16 cellular contexts compared by ENCODE assay signal in genomic region chr12:14261861-14262260, GRCh38.
DNase-seq lines count a peak whose midpoint lies in the region; ATAC-seq and TF ChIP-seq lines count a peak whose summit lies in the region.
"Had no signal": no experiment of that assay in that cellular context is flagged by ENCODE, and none has a peak within 500 bp of the region (broad histone marks: within the 10 kb centered on the region; RNA-seq: fewer than 3 reads in every experiment).

No MANE protein-coding gene starts in this region.

- intact Hi-C loops in left ventricle myocardium inferior (cut with micrococcal nuclease) (no loop called here), right cardiac atrium (cut with DNase I) (loop anchor here in 2 of 4 donors (2.0 to 10.0 kb wide), 2 partner anchors 93 to 103 kb away; partner anchors contain the start of gene ATF7IP (in 1 of the 2)), upper lobe of right lung (cut with DNase I) (no loop called here)

- peak overlapping the region; percentile 88 to 98 (median 97) for H3K27ac Mint-ChIP-seq in nephron
- no peak overlapping the region for H3K27ac Mint-ChIP-seq in activated CD8-positive, alpha-beta T cell treated with anti-CD3 and anti-CD28 coated beads, Interleukin-2, amount 10 ng/mL, durations not matched to agents 7 days and 5 days

- CTCF ChIA-PET in activated CD8-positive, alpha-beta T cell treated with anti-CD3 and anti-CD28 coated beads, Interleukin-2, amount 10 ng/mL, durations not matched to agents 7 days and 5 days (lab: Charles Lee), result interaction anchor here (1.0 to 3.0 kb wide), 4 partner anchors 11 to 104 kb away, joined by 3 to 13 read pairs (median 4); partner anchors contain the start of gene ATF7IP

- 87% methylated on average over 2 of the region's 2 CpGs for WGBS in right cardiac atrium
- WGBS in ectodermal cell, 2 experiments, result 97 to 98% methylated on average over 2 of the region's 2 CpGs

- peaks cover 16% of the 10 kb centered on the region for H3K9me3 ChIP-seq in left ventricle myocardium inferior (replicated peaks)
- no peaks in the 10 kb centered on the region for H3K9me3 ChIP-seq in right cardiac atrium (ENCODE audit: control insufficient read depth, low read length)
- H3K9me3 ChIP-seq in ectodermal cell (ENCODE audit: control insufficient read depth, low read length), result no peaks in the 10 kb centered on the region
- no peaks in the 10 kb centered on the region for H3K9me3 ChIP-seq in upper lobe of right lung
- H3K9me3 ChIP-seq: body of pancreas, thoracic aorta had no signal

- H3K36me3 ChIP-seq in left ventricle myocardium inferior, result no peaks in the 10 kb centered on the region
- no peaks in the 10 kb centered on the region for H3K36me3 ChIP-seq in ectodermal cell (ENCODE audit: control insufficient read depth, insufficient read depth, low read length)
- no peaks in the 10 kb centered on the region for H3K36me3 ChIP-seq in upper lobe of right lung
- H3K36me3 ChIP-seq: SJSA1, thoracic aorta had no signal

- no peak overlapping the region for H3K4me3 Mint-ChIP-seq in nephron
- no peak overlapping the region for H3K4me3 Mint-ChIP-seq in activated CD8-positive, alpha-beta T cell treated with anti-CD3 and anti-CD28 coated beads, Interleukin-2, amount 10 ng/mL, durations not matched to agents 7 days and 5 days

- H3K4me1 ChIP-seq in left ventricle myocardium inferior (peaks cover 40% of the 10 kb centered on the region), right cardiac atrium (ENCODE audit: control insufficient read depth, insufficient read depth, low read length) (peaks cover 8% of the 10 kb centered on the region), ectodermal cell (ENCODE audit: control insufficient read depth, insufficient read depth, low read length) (peaks cover 6% of the 10 kb centered on the region), upper lobe of right lung (peaks cover 30% of the 10 kb centered on the region)

- DNase-seq in left ventricle myocardium inferior (no peak), right cardiac atrium (no peak), upper lobe of right lung (no peak), NCI-H510A (lab: John Stamatoyannopoulos, UW) (no peak)
- DNase-seq in activated CD8-positive, alpha-beta T cell treated with anti-CD3 and anti-CD28 coated beads, Interleukin-2, amount 10 ng/mL, durations not matched to agents 7 days and 5 days, result no peak
- DNase-seq: COR-L47; effector CD4-positive, alpha-beta T cell; GDM1; Karpas-422 had no signal

- H3K27me3 Mint-ChIP-seq in nephron (ENCODE audit: low read depth), result no peaks in the 10 kb centered on the region
- H3K27me3 Mint-ChIP-seq in activated CD8-positive, alpha-beta T cell treated with anti-CD3 and anti-CD28 coated beads, Interleukin-2, amount 10 ng/mL, durations not matched to agents 7 days and 5 days (ENCODE audit: low read depth), result no peaks in the 10 kb centered on the region

- no peak overlapping the region for H3K4me3 ChIP-seq in left ventricle myocardium inferior
- H3K4me3 ChIP-seq in right cardiac atrium (ENCODE audit: low read length), result no peak overlapping the region
- no peak overlapping the region for H3K4me3 ChIP-seq in ectodermal cell (ENCODE audit: insufficient read depth, low read depth, low read length)
- no peak overlapping the region for H3K4me3 ChIP-seq in upper lobe of right lung
- H3K4me3 ChIP-seq: body of pancreas, SJSA1, thoracic aorta had no signal

- H3K4me1 Mint-ChIP-seq in nephron, result peaks cover 49% of the 10 kb centered on the region
- H3K4me1 Mint-ChIP-seq in activated CD8-positive, alpha-beta T cell treated with anti-CD3 and anti-CD28 coated beads, Interleukin-2, amount 10 ng/mL, durations not matched to agents 7 days and 5 days (ENCODE audit: low read depth), result peaks cover 33% of the 10 kb centered on the region

- peaks cover 52% of the 10 kb centered on the region for H3K9me3 Mint-ChIP-seq in nephron
- H3K9me3 Mint-ChIP-seq in activated CD8-positive, alpha-beta T cell treated with anti-CD3 and anti-CD28 coated beads, Interleukin-2, amount 10 ng/mL, durations not matched to agents 7 days and 5 days (ENCODE audit: insufficient read depth), result peaks cover 14% of the 10 kb centered on the region

- POLR2A ChIA-PET in activated CD8-positive, alpha-beta T cell treated with anti-CD3 and anti-CD28 coated beads, Interleukin-2, amount 10 ng/mL, durations not matched to agents 7 days and 5 days (lab: Charles Lee), result interaction anchor here (0.5 kb wide), 1 partner anchor 138 kb away, joined by 3 read pairs; no protein-coding TSS in a partner anchor

- H3K27me3 ChIP-seq in left ventricle myocardium inferior (ENCODE audit: low read depth) (no peaks in the 10 kb centered on the region), right cardiac atrium (ENCODE audit: control insufficient read depth, insufficient read depth) (no peaks in the 10 kb centered on the region), ectodermal cell (ENCODE audit: control insufficient read depth, insufficient read depth, low read length, poor library complexity, severe bottlenecking) (no peaks in the 10 kb centered on the region), upper lobe of right lung (no peaks in the 10 kb centered on the region)
- H3K27me3 ChIP-seq: body of pancreas, SJSA1 had no signal

- TF ChIP-seq CTCF in left ventricle myocardium inferior (IDR thresholded peaks at IDR 0.05; ENCODE audit: borderline replicate concordance), result no peak
- TF ChIP-seq CTCF in nephron (IDR thresholded peaks at IDR 0.05; ENCODE audit: unreplicated experiment in 3 of 3), result no peak
- no peak for TF ChIP-seq CTCF in upper lobe of right lung (IDR thresholded peaks at IDR 0.05)

- H3K27ac ChIP-seq in left ventricle myocardium inferior (replicated peaks), result peak overlapping the region; percentile 91
- no peak overlapping the region for H3K27ac ChIP-seq in right cardiac atrium (ENCODE audit: low read length)
- H3K27ac ChIP-seq in ectodermal cell (ENCODE audit: insufficient read depth, low read depth, low read length, poor library complexity, severe bottlenecking), result peak overlapping the region; percentile 44
- H3K27ac ChIP-seq in upper lobe of right lung, result peak overlapping the region; percentile 93
- H3K27ac ChIP-seq: HL-60, SJSA1 had no signal

- peaks cover 27% of the 10 kb centered on the region for H3K36me3 Mint-ChIP-seq in nephron (ENCODE audit: low read depth)
- H3K36me3 Mint-ChIP-seq in activated CD8-positive, alpha-beta T cell treated with anti-CD3 and anti-CD28 coated beads, Interleukin-2, amount 10 ng/mL, durations not matched to agents 7 days and 5 days (ENCODE audit: low read depth), result peaks cover 28% of the 10 kb centered on the region

- ATAC-seq in right cardiac atrium, result no peak
- ATAC-seq in upper lobe of right lung, result no peak
- no peak for ATAC-seq in HG02973 (IDR thresholded peaks at IDR 0.05; ENCODE audit: unreplicated experiment)
- ATAC-seq in activated CD8-positive, alpha-beta T cell treated with anti-CD3 and anti-CD28 coated beads, Interleukin-2, amount 10 ng/mL, durations not matched to agents 7 days and 5 days, result no peak
- ATAC-seq: body of pancreas had no signal
